Comparison of ENCODE assay signal across 2 cellular contexts in genomic region chr3:100702082-100703014, GRCh38.
TF ChIP-seq lines count a peak whose summit lies in the region.

No MANE protein-coding gene starts in this region.

TF ChIP-seq in SK-N-SH, 30 proteins besides CTCF, POLR2A, EP300 and RAD21 (continued from another document):
- TF ChIP-seq YY1 (IDR thresholded peaks at IDR 0.05; ENCODE audit: low read depth) (no peak), SMC3 (IDR thresholded peaks at IDR 0.05; ENCODE audit: low read depth, low read length) (no peak), ZBTB33 (IDR thresholded peaks at IDR 0.05; ENCODE audit: borderline replicate concordance, low read depth) (no peak), MXI1 (IDR thresholded peaks at IDR 0.05; ENCODE audit: low read depth, low read length) (no peak), MAX (IDR thresholded peaks at IDR 0.05; ENCODE audit: low read depth) (no peak), JUND (IDR thresholded peaks at IDR 0.05) (no peak), FOSL2 (IDR thresholded peaks at IDR 0.05; ENCODE audit: borderline replicate concordance, low read depth) (no peak), TEAD4 (IDR thresholded peaks at IDR 0.05; ENCODE audit: borderline replicate concordance, insufficient read depth) (no peak), TCF12 (IDR thresholded peaks at IDR 0.05) (no peak), NFIC (IDR thresholded peaks at IDR 0.05; ENCODE audit: borderline replicate concordance) (no peak), ELF1 (IDR thresholded peaks at IDR 0.05) (no peak), POLR2AphosphoS5 (IDR thresholded peaks at IDR 0.05; ENCODE audit: low read depth, low read length) (no peak)
TF ChIP-seq in SK-N-SH: peak in this region for 0.

TF ChIP-seq in SK-N-SH treated with all-trans-retinoic acid at 6 μM for 48 hours, 23 proteins besides CTCF, POLR2A, EP300 and RAD21 (continued from another document):
- TF ChIP-seq POU6F1 (CRISPR knock-in tag; IDR thresholded peaks at IDR 0.05; ENCODE audit: borderline replicate concordance, low read depth), result no peak
- no peak for TF ChIP-seq PPARA (CRISPR knock-in tag; IDR thresholded peaks at IDR 0.05; ENCODE audit: borderline replicate concordance)
- no peak for TF ChIP-seq CREB5 (CRISPR knock-in tag; IDR thresholded peaks at IDR 0.05; ENCODE audit: low read depth)
- no peak for TF ChIP-seq ESRRG (CRISPR knock-in tag; IDR thresholded peaks at IDR 0.05)
- TF ChIP-seq TSHZ2 (CRISPR knock-in tag; IDR thresholded peaks at IDR 0.05), result no peak
- TF ChIP-seq ISL1 (CRISPR knock-in tag; IDR thresholded peaks at IDR 0.05), result no peak
- TF ChIP-seq ZNF565 (CRISPR knock-in tag; conservative IDR thresholded peaks at IDR 0.05; ENCODE audit: low read depth), result no peak
- no peak for TF ChIP-seq ZFP30 (CRISPR knock-in tag; IDR thresholded peaks at IDR 0.05)
- TF ChIP-seq TCF4 (CRISPR knock-in tag; IDR thresholded peaks at IDR 0.05; ENCODE audit: borderline replicate concordance), result no peak
- TF ChIP-seq RARB (CRISPR knock-in tag; IDR thresholded peaks at IDR 0.05), result no peak
- no peak for TF ChIP-seq CSDC2 (CRISPR knock-in tag; IDR thresholded peaks at IDR 0.05)
- no peak for TF ChIP-seq ZNF70 (CRISPR knock-in tag; IDR thresholded peaks at IDR 0.05)
- TF ChIP-seq PATZ1 (CRISPR knock-in tag; IDR thresholded peaks at IDR 0.05; ENCODE audit: borderline replicate concordance), result no peak
TF ChIP-seq in SK-N-SH treated with all-trans-retinoic acid at 6 μM for 48 hours: peak in this region for 0.
